In the genomic region with DNA sequence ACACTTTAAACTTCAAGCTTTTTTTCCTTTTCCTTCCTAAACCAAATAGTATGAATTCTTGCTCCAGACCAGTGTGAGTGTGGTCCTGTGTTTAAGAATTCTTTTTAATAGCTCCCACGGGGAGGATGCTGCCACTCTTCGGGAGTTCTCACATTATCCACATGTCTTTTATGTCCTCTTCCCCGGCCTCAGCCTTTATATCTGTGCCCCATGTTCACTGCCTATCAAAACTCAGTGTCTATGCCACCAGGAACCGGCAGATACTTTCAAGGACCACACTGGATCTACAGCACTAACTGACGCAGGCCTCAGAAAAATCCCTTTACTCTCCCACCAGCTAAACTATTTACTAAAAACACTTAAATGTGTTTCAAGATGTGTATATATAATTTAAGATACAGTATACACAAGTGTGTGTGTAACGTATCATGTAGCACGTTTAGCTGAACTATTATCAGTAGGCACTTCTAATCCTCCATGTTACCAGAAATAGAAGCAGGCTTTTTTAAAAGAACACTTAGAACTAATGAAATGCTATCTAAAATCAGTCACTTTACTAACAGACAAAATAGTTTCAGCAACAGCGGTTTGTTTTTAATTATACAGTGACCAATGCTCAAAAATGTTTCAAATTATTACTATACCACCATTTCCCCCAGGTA, we compare ENCODE assay signal across 16 cellular contexts.
A peak's percentile ranks its signal among the peaks of the same experiment; 100 is the strongest.
DNase-seq lines count a peak whose midpoint lies in the region; ATAC-seq and TF ChIP-seq lines count a peak whose summit lies in the region.
"Had no signal": no experiment of that assay in that cellular context is flagged by ENCODE, and none has a peak within 500 bp of the region (broad histone marks: within the 10 kb centered on the region; RNA-seq: fewer than 3 reads in every experiment).

No MANE protein-coding gene starts in this region.

- no peak for TF ChIP-seq POLR2A in sigmoid colon (IDR thresholded peaks at IDR 0.05)
- no peak for TF ChIP-seq POLR2A in erythroblast (IDR thresholded peaks at IDR 0.05; ENCODE audit: low read length)

- DNase-seq in Right ventricle myocardium inferior (ENCODE audit: missing footprints) (no peak), cardiac septum (ENCODE audit: low spot score) (no peak), left ventricle myocardium inferior (no peak), sigmoid colon (no peak), NCI-H2107 (lab: John Stamatoyannopoulos, UW) (no peak), erythroblast (lab: John Stamatoyannopoulos, UW) (no peak)
- DNase-seq: CD8-positive, alpha-beta memory T cell; HFFc6; KG1; NCI-H1048; NCI-H1694; SIG-M5 had no signal

- H3K4me3 ChIP-seq in left ventricle myocardium inferior = peak overlapping the region; percentile 18
- no peak overlapping the region for H3K4me3 ChIP-seq in sigmoid colon
- H3K4me3 ChIP-seq: BLaER1 had no signal

- TF ChIP-seq EP300 in sigmoid colon (IDR thresholded peaks at IDR 0.05) = no peak

- intact Hi-C loops in Right ventricle myocardium inferior (cut with DNase I) (no loop called here), cardiac septum (cut with DNase I) (no loop called here), left ventricle myocardium inferior (cut with micrococcal nuclease) (no loop called here), sigmoid colon (cut with DNase I) (no loop called here)

- TF ChIP-seq CTCF in left ventricle myocardium inferior (IDR thresholded peaks at IDR 0.05; ENCODE audit: borderline replicate concordance) (no peak), sigmoid colon (IDR thresholded peaks at IDR 0.05) (no peak)

- WGBS in sigmoid colon, 2 donors = 67 to 85% methylated on average over 8 of the region's 8 CpGs

- H3K27me3 ChIP-seq in left ventricle myocardium inferior (ENCODE audit: low read depth) (no peaks in the 10 kb centered on the region), sigmoid colon (no peaks in the 10 kb centered on the region)
- H3K27me3 ChIP-seq: BLaER1 had no signal

- no peaks in the 10 kb centered on the region for H3K9me3 ChIP-seq in left ventricle myocardium inferior (replicated peaks)
- H3K9me3 ChIP-seq in sigmoid colon = no peaks in the 10 kb centered on the region
- H3K9me3 ChIP-seq: BLaER1 had no signal

- ATAC-seq in Right ventricle myocardium inferior (peak; percentile 52), GM21723 (IDR thresholded peaks at IDR 0.05; ENCODE audit: unreplicated experiment) (no peak), GM21825 (IDR thresholded peaks at IDR 0.05; ENCODE audit: unreplicated experiment) (no peak)

- peaks cover 83% of the 10 kb centered on the region for H3K4me1 ChIP-seq in left ventricle myocardium inferior
- H3K4me1 ChIP-seq in sigmoid colon = peaks cover 0 to 85% (median 64%) of the 10 kb centered on the region in 4 donors
- H3K4me1 ChIP-seq: BLaER1 had no signal

- H3K36me3 ChIP-seq in left ventricle myocardium inferior (no peaks in the 10 kb centered on the region), sigmoid colon (no peaks in the 10 kb centered on the region)
- H3K36me3 ChIP-seq: BLaER1 had no signal

- H3K27ac ChIP-seq in left ventricle myocardium inferior (replicated peaks) = peak overlapping the region; percentile 76
- peak overlapping the region; percentile 52 to 82 (median 59) for H3K27ac ChIP-seq in sigmoid colon
- H3K27ac ChIP-seq: 22Rv1, BLaER1 had no signal
